In the genomic region with DNA sequence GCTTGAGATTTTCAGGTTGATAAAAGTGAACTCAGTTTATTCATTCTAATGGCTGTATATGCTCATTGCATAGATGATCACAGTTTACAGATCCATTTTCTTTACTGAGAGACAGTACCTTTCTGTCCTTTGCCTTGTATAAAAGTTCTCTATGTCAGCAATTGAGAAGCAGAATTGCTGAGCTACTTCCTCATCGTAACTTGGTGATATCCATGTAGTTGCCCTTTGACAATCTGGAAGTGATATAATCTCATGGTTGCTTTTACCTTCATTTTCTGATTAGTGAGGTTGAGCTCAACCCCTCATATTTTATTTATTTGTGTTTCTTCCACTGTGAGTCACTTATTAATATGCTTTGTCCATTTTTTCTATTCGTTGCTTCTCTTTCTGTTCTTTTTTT, we compare ENCODE assay signal across 11 cellular contexts.
"Had no signal": no experiment of that assay in that cellular context is flagged by ENCODE, and none has a peak within 500 bp of the region (broad histone marks: within the 10 kb centered on the region; RNA-seq: fewer than 3 reads in every experiment).

No MANE protein-coding gene starts in this region.

- H3K4me1 Mint-ChIP-seq: GM23338, H9 had no signal

- H3K36me3 ChIP-seq: HAP-1 had no signal

- H3K27ac ChIP-seq: GM23248 had no signal

- H3K9me3 ChIP-seq: HAP-1 had no signal

- H3K4me1 ChIP-seq: HAP-1 had no signal

- H3K27ac Mint-ChIP-seq: GM23338, H9, HFFc6 had no signal

- ATAC-seq: GM23338, HCT116 had no signal

- H3K4me3 Mint-ChIP-seq: GM23338, H9, HFFc6 had no signal

- DNase-seq: GM23248, GOT3, H7, H9, HCEC 1CT, HFFc6 had no signal

- FAIRE-seq: H1, H54 had no signal

- H3K4me2 ChIP-seq: GM23338 had no signal

- H3K4me3 ChIP-seq: GM23248, GM23338, HAP-1 had no signal
